In the genomic region with DNA sequence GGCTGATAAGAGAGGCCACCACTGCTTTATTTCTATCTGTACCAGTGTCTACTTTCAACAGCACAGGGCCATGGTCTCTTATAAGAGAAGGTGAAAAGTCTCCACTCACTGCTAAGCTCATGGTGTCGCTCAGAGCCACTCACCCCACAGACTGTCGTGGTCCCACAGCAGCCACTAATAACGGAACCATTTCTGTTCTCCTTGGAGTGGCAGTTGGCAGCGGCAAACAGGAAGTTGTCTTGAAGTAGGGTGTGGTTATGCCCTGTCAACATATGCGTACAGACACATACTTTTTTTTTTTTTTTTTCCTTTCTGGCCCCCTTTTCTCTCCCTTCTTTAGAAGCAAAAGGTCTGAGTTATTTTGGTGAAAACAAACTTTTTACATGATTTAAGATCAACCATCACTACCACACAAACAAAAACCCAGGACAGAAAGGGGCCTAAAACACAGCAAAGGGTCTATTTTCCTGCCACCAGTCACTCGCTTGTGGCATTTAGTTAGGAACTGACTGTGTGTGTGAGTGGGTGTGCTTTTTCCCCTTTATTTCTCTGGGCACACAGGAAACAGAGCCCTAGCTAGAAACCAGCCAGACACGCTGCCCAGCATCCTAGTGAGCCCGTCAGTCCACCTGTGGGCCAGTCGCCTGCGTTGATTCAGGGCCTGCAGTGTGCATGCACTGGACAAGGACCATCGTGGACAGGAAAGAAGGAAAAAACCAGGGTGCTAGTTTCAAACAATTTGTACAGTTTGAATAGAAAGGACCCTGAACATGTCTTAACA, we compare ENCODE assay signal across 8 cellular contexts.
A peak's percentile ranks its signal among the peaks of the same experiment; 100 is the strongest.
DNase-seq lines count a peak whose midpoint lies in the region; TF ChIP-seq lines count a peak whose summit lies in the region.

No MANE protein-coding gene starts in this region.

- H3K36me3 ChIP-seq in breast epithelium: no peaks in the 10 kb centered on the region
- peaks cover 0 to 5% (median 0%) of the 10 kb centered on the region in 3 donors for H3K36me3 ChIP-seq in esophagus squamous epithelium

- no peak overlapping the region for H3K4me3 Mint-ChIP-seq in MCF 10A (ENCODE audit: unreplicated experiment)
- peak overlapping the region; percentile 90 for H3K4me3 Mint-ChIP-seq in activated CD4-positive, alpha-beta T cell treated with anti-CD3 and anti-CD28 coated beads, Interleukin-2, amount 10 ng/mL, durations not matched to agents 24 days and 14 days

- TF ChIP-seq POLR2A in breast epithelium (IDR thresholded peaks at IDR 0.05) (no peak), esophagus squamous epithelium (IDR thresholded peaks at IDR 0.05) (peak in 1 of 4 donors; percentile 49)

- H3K27ac ChIP-seq in breast epithelium: peak overlapping the region; percentile 59 to 85
- H3K27ac ChIP-seq in HL-60 (replicated peaks): peak overlapping the region; percentile 86
- H3K27ac ChIP-seq in esophagus squamous epithelium: peak overlapping the region; percentile 76 to 83 (median 82)

- H3K36me3 Mint-ChIP-seq in MCF 10A (ENCODE audit: insufficient read depth, unreplicated experiment): no peaks in the 10 kb centered on the region
- peaks cover 7% of the 10 kb centered on the region for H3K36me3 Mint-ChIP-seq in activated CD4-positive, alpha-beta T cell treated with anti-CD3 and anti-CD28 coated beads, Interleukin-2, amount 10 ng/mL, durations not matched to agents 24 days and 14 days (ENCODE audit: low read depth)

- no peaks in the 10 kb centered on the region for H3K9me3 ChIP-seq in breast epithelium
- H3K9me3 ChIP-seq in esophagus squamous epithelium: no peaks in the 10 kb centered on the region

- H3K4me1 Mint-ChIP-seq in MCF 10A (ENCODE audit: insufficient read depth, unreplicated experiment): peaks cover 17% of the 10 kb centered on the region
- peaks cover 58% of the 10 kb centered on the region for H3K4me1 Mint-ChIP-seq in activated CD4-positive, alpha-beta T cell treated with anti-CD3 and anti-CD28 coated beads, Interleukin-2, amount 10 ng/mL, durations not matched to agents 24 days and 14 days

- H3K4me3 ChIP-seq in breast epithelium: peak overlapping the region; percentile 36 to 66 (median 38)
- peak overlapping the region; percentile 76 for H3K4me3 ChIP-seq in HL-60 (replicated peaks; ENCODE audit: insufficient read depth, low read length)
- H3K4me3 ChIP-seq in esophagus squamous epithelium: peak overlapping the region in 3 of 4 donors; percentile 47 to 58 (median 48)

- BruUV-seq in MCF 10A (replicated peaks; lab: Mats Ljungman, UMichigan): no TSS peak

- H3K27me3 ChIP-seq in breast epithelium (no peaks in the 10 kb centered on the region), HL-60 (ENCODE audit: insufficient read depth, poor library complexity, severe bottlenecking) (no peaks in the 10 kb centered on the region), esophagus squamous epithelium (no peaks in the 10 kb centered on the region)

- CTCF ChIA-PET in MCF 10A (lab: Yijun Ruan, JAX): interaction anchor here (1.5 kb wide), 1 partner anchor 83 kb away, joined by 4 read pairs; no protein-coding TSS in a partner anchor

- POLR2A ChIA-PET in MCF 10A (lab: Yijun Ruan, JAX): no interaction called here

- H3K27me3 Mint-ChIP-seq in MCF 10A (ENCODE audit: insufficient read depth, unreplicated experiment): no peaks in the 10 kb centered on the region
- no peaks in the 10 kb centered on the region for H3K27me3 Mint-ChIP-seq in activated CD4-positive, alpha-beta T cell treated with anti-CD3 and anti-CD28 coated beads, Interleukin-2, amount 10 ng/mL, durations not matched to agents 24 days and 14 days

- DNase-seq in breast epithelium (ENCODE audit: low spot score in 2 of 2) (peak in 1 of 2 donors; percentile 29), MCF 10A (ENCODE audit: unreplicated experiment) (no peak), HL-60 (ENCODE audit: low read depth in 1 of 2, low spot score in 1 of 2) (peak; percentile 63 to 88), esophagus squamous epithelium (lab: John Stamatoyannopoulos, UW) (no peak), NCI-H1092 treated with DMSO at 0.1 percent for 48 hours (lab: John Stamatoyannopoulos, UW) (no peak), nucleus accumbens (lab: John Stamatoyannopoulos, UW) (no peak)
- peak; percentile 88 for DNase-seq in activated CD4-positive, alpha-beta T cell treated with anti-CD3 and anti-CD28 coated beads, Interleukin-2, amount 10 ng/mL, durations not matched to agents 24 days and 14 days
- DNase-seq in stimulated activated naive CD4-positive, alpha-beta T cell (lab: John Stamatoyannopoulos, UW): peak; percentile 5 to 61 (median 31)

- H3K27ac Mint-ChIP-seq in MCF 10A (ENCODE audit: low read depth, unreplicated experiment): no peak overlapping the region
- peak overlapping the region; percentile 93 for H3K27ac Mint-ChIP-seq in activated CD4-positive, alpha-beta T cell treated with anti-CD3 and anti-CD28 coated beads, Interleukin-2, amount 10 ng/mL, durations not matched to agents 24 days and 14 days

- TF ChIP-seq CTCF in breast epithelium (IDR thresholded peaks at IDR 0.05) (no peak), MCF 10A (IDR thresholded peaks at IDR 0.05; ENCODE audit: unreplicated experiment) (no peak), HL-60 (IDR thresholded peaks at IDR 0.05; ENCODE audit: insufficient read depth, low read length) (no peak), esophagus squamous epithelium (IDR thresholded peaks at IDR 0.05) (no peak)

- H3K9me3 Mint-ChIP-seq in MCF 10A (ENCODE audit: unreplicated experiment): no peaks in the 10 kb centered on the region
- no peaks in the 10 kb centered on the region for H3K9me3 Mint-ChIP-seq in activated CD4-positive, alpha-beta T cell treated with anti-CD3 and anti-CD28 coated beads, Interleukin-2, amount 10 ng/mL, durations not matched to agents 24 days and 14 days

- intact Hi-C loops in breast epithelium (cut with DNase I; ENCODE audit: low total_unique reads) (no loop called here), MCF 10A (cut with micrococcal nuclease) (no loop called here), esophagus squamous epithelium (cut with DNase I) (no loop called here)
- intact Hi-C loops in activated CD4-positive, alpha-beta T cell treated with anti-CD3 and anti-CD28 coated beads, Interleukin-2, amount 10 ng/mL, durations not matched to agents 24 days and 14 days (cut with micrococcal nuclease): loop anchor here (1.0 to 5.0 kb wide), 3 partner anchors 13 to 344 kb away; no protein-coding TSS in a partner anchor

- 47 to 55% methylated on average over 10 to 11 of the region's 11 CpGs for WGBS in esophagus squamous epithelium, 2 donors

- H3K4me1 ChIP-seq in breast epithelium (peaks cover 0 to 13% of the 10 kb centered on the region in 2 donors), esophagus squamous epithelium (peaks cover 18 to 87% (median 30%) of the 10 kb centered on the region in 3 donors)

Comparison
In these comparisons a context has a peak if more than half of its experiments do, and no peak if none do; other contexts are left out.
1. DNase-seq: peak in HL-60 (2 of 2), activated CD4-positive, alpha-beta T cell treated with anti-CD3 and anti-CD28 coated beads, Interleukin-2, amount 10 ng/mL, durations not matched to agents 24 days and 14 days (single experiment) and stimulated activated naive CD4-positive, alpha-beta T cell (6 of 6); none in MCF 10A (single experiment), esophagus squamous epithelium (single experiment), NCI-H1092 treated with DMSO at 0.1 percent for 48 hours (single experiment) and nucleus accumbens (0 of 56).
2. Peak in every context shown above with its lines, with median percentiles within 50 percentile points of each other: H3K27ac ChIP-seq and H3K4me3 ChIP-seq.